1 cellular context compared by ENCODE assay signal in the genomic region with DNA sequence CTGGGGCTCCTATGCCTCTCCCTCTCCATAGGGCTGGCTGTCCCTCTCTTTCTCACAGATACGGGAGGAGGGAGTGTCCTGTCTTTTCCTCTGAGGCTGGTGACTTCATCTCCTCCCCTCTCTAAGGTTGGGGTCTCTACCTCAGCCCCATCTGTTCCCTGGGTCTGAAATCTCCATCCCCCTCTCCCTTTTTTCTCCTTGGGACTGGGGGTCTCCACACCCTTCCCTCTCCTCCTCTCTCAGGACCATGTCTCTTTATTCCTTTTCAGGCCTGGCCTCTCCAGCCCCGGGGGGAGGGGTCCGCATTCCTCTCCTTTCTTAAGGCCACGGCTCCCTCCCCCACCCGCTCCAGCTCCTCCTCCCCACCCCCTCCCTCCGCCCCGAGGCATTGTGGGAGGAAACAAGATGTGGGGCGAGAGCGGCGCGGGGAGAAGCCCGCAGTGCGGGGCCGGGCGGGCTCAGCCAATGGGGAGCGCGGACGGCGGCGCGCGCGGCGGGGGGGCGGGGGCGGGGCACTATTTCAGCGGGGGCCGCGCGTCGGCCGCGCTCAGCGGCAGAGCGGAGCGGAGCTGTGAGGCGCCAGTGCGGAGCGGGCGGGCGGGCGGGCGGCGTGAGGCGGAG.
TF ChIP-seq lines count a peak whose summit lies in the region.

A gene (plus strand): TSS at position 550 of the 621 bp plus-strand sequence. CDS start 3,672 bp downstream, outside the sequence.

TF ChIP-seq in K562, 482 proteins besides CTCF, POLR2A, EP300 and RAD21 (continued from another document and continues in another):
- TF ChIP-seq, protein P1, sequence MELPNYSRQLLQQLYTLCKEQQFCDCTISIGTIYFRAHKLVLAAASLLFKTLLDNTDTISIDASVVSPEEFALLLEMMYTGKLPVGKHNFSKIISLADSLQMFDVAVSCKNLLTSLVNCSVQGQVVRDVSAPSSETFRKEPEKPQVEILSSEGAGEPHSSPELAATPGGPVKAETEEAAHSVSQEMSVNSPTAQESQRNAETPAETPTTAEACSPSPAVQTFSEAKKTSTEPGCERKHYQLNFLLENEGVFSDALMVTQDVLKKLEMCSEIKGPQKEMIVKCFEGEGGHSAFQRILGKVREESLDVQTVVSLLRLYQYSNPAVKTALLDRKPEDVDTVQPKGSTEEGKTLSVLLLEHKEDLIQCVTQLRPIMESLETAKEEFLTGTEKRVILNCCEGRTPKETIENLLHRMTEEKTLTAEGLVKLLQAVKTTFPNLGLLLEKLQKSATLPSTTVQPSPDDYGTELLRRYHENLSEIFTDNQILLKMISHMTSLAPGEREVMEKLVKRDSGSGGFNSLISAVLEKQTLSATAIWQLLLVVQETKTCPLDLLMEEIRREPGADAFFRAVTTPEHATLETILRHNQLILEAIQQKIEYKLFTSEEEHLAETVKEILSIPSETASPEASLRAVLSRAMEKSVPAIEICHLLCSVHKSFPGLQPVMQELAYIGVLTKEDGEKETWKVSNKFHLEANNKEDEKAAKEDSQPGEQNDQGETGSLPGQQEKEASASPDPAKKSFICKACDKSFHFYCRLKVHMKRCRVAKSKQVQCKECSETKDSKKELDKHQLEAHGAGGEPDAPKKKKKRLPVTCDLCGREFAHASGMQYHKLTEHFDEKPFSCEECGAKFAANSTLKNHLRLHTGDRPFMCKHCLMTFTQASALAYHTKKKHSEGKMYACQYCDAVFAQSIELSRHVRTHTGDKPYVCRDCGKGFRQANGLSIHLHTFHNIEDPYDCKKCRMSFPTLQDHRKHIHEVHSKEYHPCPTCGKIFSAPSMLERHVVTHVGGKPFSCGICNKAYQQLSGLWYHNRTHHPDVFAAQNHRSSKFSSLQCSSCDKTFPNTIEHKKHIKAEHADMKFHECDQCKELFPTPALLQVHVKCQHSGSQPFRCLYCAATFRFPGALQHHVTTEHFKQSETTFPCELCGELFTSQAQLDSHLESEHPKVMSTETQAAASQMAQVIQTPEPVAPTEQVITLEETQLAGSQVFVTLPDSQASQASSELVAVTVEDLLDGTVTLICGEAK (IDR thresholded peaks at IDR 0.05) = no peak
- TF ChIP-seq, protein P1 (CRISPR knock-in tag; IDR thresholded peaks at IDR 0.05) = no peak
- no peak for TF ChIP-seq NCOA1 (IDR thresholded peaks at IDR 0.05; ENCODE audit: low read depth)
- TF ChIP-seq, protein P2, sequence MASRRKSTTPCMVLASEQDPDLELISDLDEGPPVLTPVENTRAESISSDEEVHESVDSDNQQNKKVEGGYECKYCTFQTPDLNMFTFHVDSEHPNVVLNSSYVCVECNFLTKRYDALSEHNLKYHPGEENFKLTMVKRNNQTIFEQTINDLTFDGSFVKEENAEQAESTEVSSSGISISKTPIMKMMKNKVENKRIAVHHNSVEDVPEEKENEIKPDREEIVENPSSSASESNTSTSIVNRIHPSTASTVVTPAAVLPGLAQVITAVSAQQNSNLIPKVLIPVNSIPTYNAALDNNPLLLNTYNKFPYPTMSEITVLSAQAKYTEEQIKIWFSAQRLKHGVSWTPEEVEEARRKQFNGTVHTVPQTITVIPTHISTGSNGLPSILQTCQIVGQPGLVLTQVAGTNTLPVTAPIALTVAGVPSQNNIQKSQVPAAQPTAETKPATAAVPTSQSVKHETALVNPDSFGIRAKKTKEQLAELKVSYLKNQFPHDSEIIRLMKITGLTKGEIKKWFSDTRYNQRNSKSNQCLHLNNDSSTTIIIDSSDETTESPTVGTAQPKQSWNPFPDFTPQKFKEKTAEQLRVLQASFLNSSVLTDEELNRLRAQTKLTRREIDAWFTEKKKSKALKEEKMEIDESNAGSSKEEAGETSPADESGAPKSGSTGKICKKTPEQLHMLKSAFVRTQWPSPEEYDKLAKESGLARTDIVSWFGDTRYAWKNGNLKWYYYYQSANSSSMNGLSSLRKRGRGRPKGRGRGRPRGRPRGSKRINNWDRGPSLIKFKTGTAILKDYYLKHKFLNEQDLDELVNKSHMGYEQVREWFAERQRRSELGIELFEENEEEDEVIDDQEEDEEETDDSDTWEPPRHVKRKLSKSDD (conservative IDR thresholded peaks at IDR 0.05; ENCODE audit: low read length) = no peak
- TF ChIP-seq GABPB2 (CRISPR knock-in tag; conservative IDR thresholded peaks at IDR 0.05) = no peak
- 0 out of 2 replicates have a peak, but pooled peaks have one; percentile 53 for TF ChIP-seq ELF4 (CRISPR knock-in tag; IDR thresholded peaks at IDR 0.05)
- no peak for TF ChIP-seq RFX5 (IDR thresholded peaks at IDR 0.05; ENCODE audit: low read depth, low read length)
- no peak for TF ChIP-seq NFXL1 (CRISPR knock-in tag; IDR thresholded peaks at IDR 0.05)
- TF ChIP-seq, protein P3, sequence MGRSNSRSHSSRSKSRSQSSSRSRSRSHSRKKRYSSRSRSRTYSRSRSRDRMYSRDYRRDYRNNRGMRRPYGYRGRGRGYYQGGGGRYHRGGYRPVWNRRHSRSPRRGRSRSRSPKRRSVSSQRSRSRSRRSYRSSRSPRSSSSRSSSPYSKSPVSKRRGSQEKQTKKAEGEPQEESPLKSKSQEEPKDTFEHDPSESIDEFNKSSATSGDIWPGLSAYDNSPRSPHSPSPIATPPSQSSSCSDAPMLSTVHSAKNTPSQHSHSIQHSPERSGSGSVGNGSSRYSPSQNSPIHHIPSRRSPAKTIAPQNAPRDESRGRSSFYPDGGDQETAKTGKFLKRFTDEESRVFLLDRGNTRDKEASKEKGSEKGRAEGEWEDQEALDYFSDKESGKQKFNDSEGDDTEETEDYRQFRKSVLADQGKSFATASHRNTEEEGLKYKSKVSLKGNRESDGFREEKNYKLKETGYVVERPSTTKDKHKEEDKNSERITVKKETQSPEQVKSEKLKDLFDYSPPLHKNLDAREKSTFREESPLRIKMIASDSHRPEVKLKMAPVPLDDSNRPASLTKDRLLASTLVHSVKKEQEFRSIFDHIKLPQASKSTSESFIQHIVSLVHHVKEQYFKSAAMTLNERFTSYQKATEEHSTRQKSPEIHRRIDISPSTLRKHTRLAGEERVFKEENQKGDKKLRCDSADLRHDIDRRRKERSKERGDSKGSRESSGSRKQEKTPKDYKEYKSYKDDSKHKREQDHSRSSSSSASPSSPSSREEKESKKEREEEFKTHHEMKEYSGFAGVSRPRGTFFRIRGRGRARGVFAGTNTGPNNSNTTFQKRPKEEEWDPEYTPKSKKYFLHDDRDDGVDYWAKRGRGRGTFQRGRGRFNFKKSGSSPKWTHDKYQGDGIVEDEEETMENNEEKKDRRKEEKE (IDR thresholded peaks at IDR 0.05; ENCODE audit: borderline replicate concordance in 1 of 2, control insufficient read depth in 1 of 2, low read depth in 2 of 2, low read length in 1 of 2) = no peak
- TF ChIP-seq TAF1 (IDR thresholded peaks at IDR 0.05; ENCODE audit: control insufficient read depth, extremely low read depth, insufficient read depth, low read length, severe bottlenecking) = peak; percentile 75
- no peak for TF ChIP-seq HCFC1 (IDR thresholded peaks at IDR 0.05; ENCODE audit: low read depth, low read length)
- no peak for TF ChIP-seq ZNF79 (CRISPR knock-in tag; IDR thresholded peaks at IDR 0.05; ENCODE audit: low read depth)
- TF ChIP-seq GABPA (tag; conservative IDR thresholded peaks at IDR 0.05; ENCODE audit: low read depth) = 0 out of 2 replicates have a peak, but pooled peaks have one; percentile 44
- TF ChIP-seq, protein P4, sequence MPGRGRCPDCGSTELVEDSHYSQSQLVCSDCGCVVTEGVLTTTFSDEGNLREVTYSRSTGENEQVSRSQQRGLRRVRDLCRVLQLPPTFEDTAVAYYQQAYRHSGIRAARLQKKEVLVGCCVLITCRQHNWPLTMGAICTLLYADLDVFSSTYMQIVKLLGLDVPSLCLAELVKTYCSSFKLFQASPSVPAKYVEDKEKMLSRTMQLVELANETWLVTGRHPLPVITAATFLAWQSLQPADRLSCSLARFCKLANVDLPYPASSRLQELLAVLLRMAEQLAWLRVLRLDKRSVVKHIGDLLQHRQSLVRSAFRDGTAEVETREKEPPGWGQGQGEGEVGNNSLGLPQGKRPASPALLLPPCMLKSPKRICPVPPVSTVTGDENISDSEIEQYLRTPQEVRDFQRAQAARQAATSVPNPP (IDR thresholded peaks at IDR 0.05; ENCODE audit: borderline replicate concordance, insufficient read depth, insufficient read length) = no peak
- no peak for TF ChIP-seq SIX5 (IDR thresholded peaks at IDR 0.05; ENCODE audit: borderline replicate concordance in 1 of 2, insufficient read depth in 1 of 2, low read depth in 1 of 2, low read length in 2 of 2)
- TF ChIP-seq, protein P5, sequence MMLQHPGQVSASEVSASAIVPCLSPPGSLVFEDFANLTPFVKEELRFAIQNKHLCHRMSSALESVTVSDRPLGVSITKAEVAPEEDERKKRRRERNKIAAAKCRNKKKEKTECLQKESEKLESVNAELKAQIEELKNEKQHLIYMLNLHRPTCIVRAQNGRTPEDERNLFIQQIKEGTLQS (IDR thresholded peaks at IDR 0.05) = peak; percentile 70
- TF ChIP-seq, protein P5 (CRISPR knock-in tag; conservative IDR thresholded peaks at IDR 0.05) = no peak
- no peak for TF ChIP-seq NCOA6 (IDR thresholded peaks at IDR 0.05)
- no peak for TF ChIP-seq TOE1 (IDR thresholded peaks at IDR 0.05; ENCODE audit: borderline replicate concordance)
- TF ChIP-seq TOE1 (CRISPR knock-in tag; IDR thresholded peaks at IDR 0.05; ENCODE audit: borderline replicate concordance, low read depth) = no peak
- TF ChIP-seq ARID1B (IDR thresholded peaks at IDR 0.05) = peak; percentile 46
- TF ChIP-seq ILF3 (IDR thresholded peaks at IDR 0.05; ENCODE audit: borderline replicate concordance) = no peak
- no peak for TF ChIP-seq NONO (IDR thresholded peaks at IDR 0.05; ENCODE audit: low read depth in 2 of 2, low read length in 1 of 2)
- TF ChIP-seq RBM25 (IDR thresholded peaks at IDR 0.05; ENCODE audit: low read depth, low read length, severe bottlenecking) = peak; percentile 15
- no peak for TF ChIP-seq SAFB (IDR thresholded peaks at IDR 0.05; ENCODE audit: borderline replicate concordance, low read depth, low read length)
- TF ChIP-seq, protein P6, sequence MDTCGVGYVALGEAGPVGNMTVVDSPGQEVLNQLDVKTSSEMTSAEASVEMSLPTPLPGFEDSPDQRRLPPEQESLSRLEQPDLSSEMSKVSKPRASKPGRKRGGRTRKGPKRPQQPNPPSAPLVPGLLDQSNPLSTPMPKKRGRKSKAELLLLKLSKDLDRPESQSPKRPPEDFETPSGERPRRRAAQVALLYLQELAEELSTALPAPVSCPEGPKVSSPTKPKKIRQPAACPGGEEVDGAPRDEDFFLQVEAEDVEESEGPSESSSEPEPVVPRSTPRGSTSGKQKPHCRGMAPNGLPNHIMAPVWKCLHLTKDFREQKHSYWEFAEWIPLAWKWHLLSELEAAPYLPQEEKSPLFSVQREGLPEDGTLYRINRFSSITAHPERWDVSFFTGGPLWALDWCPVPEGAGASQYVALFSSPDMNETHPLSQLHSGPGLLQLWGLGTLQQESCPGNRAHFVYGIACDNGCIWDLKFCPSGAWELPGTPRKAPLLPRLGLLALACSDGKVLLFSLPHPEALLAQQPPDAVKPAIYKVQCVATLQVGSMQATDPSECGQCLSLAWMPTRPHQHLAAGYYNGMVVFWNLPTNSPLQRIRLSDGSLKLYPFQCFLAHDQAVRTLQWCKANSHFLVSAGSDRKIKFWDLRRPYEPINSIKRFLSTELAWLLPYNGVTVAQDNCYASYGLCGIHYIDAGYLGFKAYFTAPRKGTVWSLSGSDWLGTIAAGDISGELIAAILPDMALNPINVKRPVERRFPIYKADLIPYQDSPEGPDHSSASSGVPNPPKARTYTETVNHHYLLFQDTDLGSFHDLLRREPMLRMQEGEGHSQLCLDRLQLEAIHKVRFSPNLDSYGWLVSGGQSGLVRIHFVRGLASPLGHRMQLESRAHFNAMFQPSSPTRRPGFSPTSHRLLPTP (IDR thresholded peaks at IDR 0.05; ENCODE audit: borderline replicate concordance, extremely low read depth, insufficient read length) = no peak
- TF ChIP-seq ZNF561 (CRISPR knock-in tag; conservative IDR thresholded peaks at IDR 0.05) = no peak
- TF ChIP-seq CTBP1 (IDR thresholded peaks at IDR 0.05; ENCODE audit: borderline replicate concordance) = 0 out of 2 replicates have a peak, but pooled peaks have one; percentile 8
- no peak for TF ChIP-seq DIDO1 (tag; IDR thresholded peaks at IDR 0.05; ENCODE audit: low read depth)
- TF ChIP-seq BCOR (IDR thresholded peaks at IDR 0.05) = no peak
- TF ChIP-seq, protein P7, sequence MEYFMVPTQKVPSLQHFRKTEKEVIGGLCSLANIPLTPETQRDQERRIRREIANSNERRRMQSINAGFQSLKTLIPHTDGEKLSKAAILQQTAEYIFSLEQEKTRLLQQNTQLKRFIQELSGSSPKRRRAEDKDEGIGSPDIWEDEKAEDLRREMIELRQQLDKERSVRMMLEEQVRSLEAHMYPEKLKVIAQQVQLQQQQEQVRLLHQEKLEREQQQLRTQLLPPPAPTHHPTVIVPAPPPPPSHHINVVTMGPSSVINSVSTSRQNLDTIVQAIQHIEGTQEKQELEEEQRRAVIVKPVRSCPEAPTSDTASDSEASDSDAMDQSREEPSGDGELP (CRISPR knock-in tag; IDR thresholded peaks at IDR 0.05; ENCODE audit: borderline replicate concordance) = no peak
- TF ChIP-seq EP400 (IDR thresholded peaks at IDR 0.05) = peak; percentile 24; the same call in 1 of the 2 replicates
